8 cellular contexts compared by ENCODE assay signal in genomic region chr12:53048780-53049401, GRCh38. TPM values are rescaled to one million over a fixed set of nuclear protein-coding genes. Genes with fewer than 3 reads are reported as not detected.
DNase-seq lines count a peak whose midpoint lies in the region; ATAC-seq, FAIRE-seq and TF ChIP-seq lines count a peak whose summit lies in the region.

No MANE protein-coding gene starts in this region.

- H2AK5ac ChIP-seq in H1 (ENCODE audit: low read depth, low read length): no peak overlapping the region

- intact Hi-C loops in Right ventricle myocardium inferior (cut with DNase I) (loop anchor here (5.0 to 10.0 kb wide), 2 partner anchors 42 to 46 kb away; partner anchors contain the start of genes EIF4B and IGFBP6), cardiac septum (cut with DNase I) (loop anchor here (10.0 kb wide), 1 partner anchor 1014 kb away; no protein-coding TSS in a partner anchor), vagina (cut with DNase I) (loop anchor here (10.0 kb wide), 1 partner anchor 46 kb away; the partner anchor contains the start of gene IGFBP6)

- no peaks in the 10 kb centered on the region for H3K9me3 ChIP-seq in H1 (ENCODE audit: insufficient read depth in 2 of 2, low read depth in 1 of 2, low read length in 1 of 2)
- H3K9me3 ChIP-seq in mesodermal cell (ENCODE audit: control insufficient read depth, low read length): no peaks in the 10 kb centered on the region
- no peaks in the 10 kb centered on the region for H3K9me3 ChIP-seq in vagina

- no peak overlapping the region for H2BK20ac ChIP-seq in H1 (ENCODE audit: low read length)

- no peak overlapping the region for H3K23ac ChIP-seq in H1 (ENCODE audit: insufficient read length)

- peaks cover 28% of the 10 kb centered on the region for H3K23me2 ChIP-seq in H1 (ENCODE audit: low read depth, low read length)

- H2BK12ac ChIP-seq in H1 (ENCODE audit: low read depth, low read length): peak overlapping the region; percentile 99; the same call in 1 of the 2 replicates

- WGBS in H1 (ENCODE audit: extremely low coverage in 1 of 2, insufficient coverage in 1 of 2, insufficient read length in 1 of 2, insufficient replicate concordance in 2 of 2, low coverage in 1 of 2, low lambda C conversion rate in 2 of 2, missing lambda C conversion rate in 1 of 2), 2 experiments: 18% methylated on average over 6 of the region's 6 CpGs; no CpG with 5 or more reads in 1 of the 2 experiments
- WGBS in mesodermal cell (ENCODE audit: insufficient coverage in 2 of 2), 2 experiments: 3 to 8% methylated on average over 4 of the region's 6 CpGs

- TF ChIP-seq EP300 in H1 (IDR thresholded peaks at IDR 0.05; ENCODE audit: borderline replicate concordance in 1 of 2, low read depth in 2 of 2, low read length in 2 of 2): no peak

- H3K79me2 ChIP-seq in H1 (ENCODE audit: control insufficient read depth in 1 of 2, insufficient read depth in 2 of 2, low read length in 2 of 2): no peaks in the 10 kb centered on the region

- no peak for TF ChIP-seq RAD21 in H1 (IDR thresholded peaks at IDR 0.05 in 1 of 2, conservative IDR thresholded peaks at IDR 0.05 in 1 of 2; ENCODE audit: low read depth in 2 of 2, low read length in 2 of 2)

- peak overlapping the region; percentile 78 to 98 for H3K4me2 ChIP-seq in H1 (ENCODE audit: insufficient read depth in 1 of 2, low read depth in 2 of 2, low read length in 2 of 2)

- TF ChIP-seq POLR2A in H1 (IDR thresholded peaks at IDR 0.05; ENCODE audit: control extremely low read depth in 1 of 2, low read depth in 2 of 2, low read length in 2 of 2) (no peak), vagina (IDR thresholded peaks at IDR 0.05) (no peak)

- TF ChIP-seq CTCF in H1 (IDR thresholded peaks at IDR 0.05; ENCODE audit: control extremely low read depth in 1 of 3, insufficient read depth in 1 of 3, low read depth in 1 of 3, low read length in 3 of 3) (no peak), vagina (IDR thresholded peaks at IDR 0.05) (no peak)

- no peak overlapping the region; the same call in 1 of the 2 replicates for H2BK15ac ChIP-seq in H1 (ENCODE audit: low read length)

- H4K8ac ChIP-seq in H1 (ENCODE audit: extremely low read depth, insufficient read depth, low read length): no peak overlapping the region

- no peak overlapping the region for H3K56ac ChIP-seq in H1 (replicated peaks; ENCODE audit: insufficient read length, low read depth, low read length)

- ATAC-seq in Right ventricle myocardium inferior (peak; percentile 27), GM18498 (IDR thresholded peaks at IDR 0.05; ENCODE audit: unreplicated experiment) (no peak), HG03457 (IDR thresholded peaks at IDR 0.05; ENCODE audit: unreplicated experiment) (no peak)

- H3K27me3 ChIP-seq in H1 (replicated peaks in 1 of 4; ENCODE audit: control insufficient read depth in 3 of 4, extremely low read depth in 1 of 4, insufficient read depth in 3 of 4, low read length in 3 of 4) (peaks cover 0 to 20% (median 16%) of the 10 kb centered on the region in 4 experiments; a peak in 6 of 7 replicates), vagina (no peaks in the 10 kb centered on the region)

- H2BK5ac ChIP-seq in H1 (ENCODE audit: low read depth, low read length): peak overlapping the region; percentile 87; the same call in 1 of the 2 replicates

- peak overlapping the region; percentile 19 for H4K91ac ChIP-seq in H1 (replicated peaks; ENCODE audit: insufficient read length, low read length)

- H3K18ac ChIP-seq in H1 (ENCODE audit: extremely low read depth, low read length): no peak overlapping the region; the same call in 1 of the 2 replicates

- peak overlapping the region in 3 of 4 experiments; percentile 2 to 58 (median 19); a peak in 4 of 8 replicates for H3K4me3 ChIP-seq in H1 (ENCODE audit: extremely low read depth in 1 of 4, insufficient read depth in 2 of 4, low read depth in 3 of 4, low read length in 4 of 4)
- peak overlapping the region; percentile 43 for H3K4me3 ChIP-seq in mesodermal cell (ENCODE audit: extremely low read depth, insufficient read depth, low read length, poor library complexity, severe bottlenecking)
- H3K4me3 ChIP-seq in vagina: peak overlapping the region; percentile 73 to 86

- CTCF ChIA-PET in H1 (lab: Charles Lee; ENCODE audit: partially characterized antibody): interaction anchor here (0.5 to 15.7 kb wide), 18 partner anchors 11 to 903 kb away, joined by 3 to 258 read pairs (median 4); partner anchors contain the start of gene SOAT2

- H3K4me1 ChIP-seq in H1 (replicated peaks in 1 of 4; ENCODE audit: control insufficient read depth in 3 of 4, insufficient read depth in 4 of 4, low read length in 3 of 4) (peaks cover 29 to 74% (median 55%) of the 10 kb centered on the region in 4 experiments), mesodermal cell (ENCODE audit: control insufficient read depth, insufficient read depth, low read length, poor library complexity, severe bottlenecking) (peaks cover 75% of the 10 kb centered on the region), vagina (peaks cover 84% of the 10 kb centered on the region)

- no peak overlapping the region for H3K4ac ChIP-seq in H1 (replicated peaks; ENCODE audit: insufficient read length, low read depth, low read length)

- H3K14ac ChIP-seq in H1 (ENCODE audit: insufficient read length): no peak overlapping the region

- no peak overlapping the region for H2BK120ac ChIP-seq in H1 (replicated peaks; ENCODE audit: low read depth, low read length)

- H3K79me1 ChIP-seq in H1 (ENCODE audit: low read depth, low read length): peaks cover 10% of the 10 kb centered on the region; the same call in 1 of the 2 replicates

- no peak overlapping the region for H3K9ac ChIP-seq in H1 (replicated peaks in 1 of 4; ENCODE audit: extremely low read depth in 1 of 4, low read depth in 3 of 4, low read length in 3 of 4)

- H2AFZ ChIP-seq in H1 (ENCODE audit: low read length): no peak overlapping the region

- no peak for FAIRE-seq in H1 (lab: Jason Lieb, UNC)

- POLR2A ChIA-PET in H1 (lab: Charles Lee; ENCODE audit: partially characterized antibody): interaction anchor here (0.8 to 35.6 kb wide), 9 partner anchors 10 to 164 kb away, joined by 3 to 711 read pairs (median 4); partner anchors contain the start of gene EIF4B

- no peak overlapping the region for H4K5ac ChIP-seq in H1 (ENCODE audit: insufficient read length, low read depth, low read length)

- peaks cover 12 to 24% of the 10 kb centered on the region in 2 experiments for H4K20me1 ChIP-seq in H1 (replicated peaks in 1 of 2; ENCODE audit: control insufficient read depth in 1 of 2, insufficient read depth in 2 of 2, low read length in 2 of 2)

- DNase-seq in Right ventricle myocardium inferior (ENCODE audit: missing footprints): peak; percentile 88
- DNase-seq in cardiac septum (ENCODE audit: low spot score): no peak
- DNase-seq in H1 (ENCODE audit: low read depth in 1 of 2, low spot score in 2 of 2): no peak
- peak in 1 of 2 donors; percentile 92 for DNase-seq in vagina (ENCODE audit: extremely low spot score in 2 of 2)
- DNase-seq in NCI-H446 treated with DMSO at 0.1 percent for 48 hours (lab: John Stamatoyannopoulos, UW): no peak

- peaks cover 0 to 5% (median 0%) of the 10 kb centered on the region in 4 experiments; a peak in 1 of 8 replicates for H3K36me3 ChIP-seq in H1 (ENCODE audit: control insufficient read depth in 2 of 4, insufficient read depth in 4 of 4, low read length in 3 of 4)
- H3K36me3 ChIP-seq in mesodermal cell (ENCODE audit: control insufficient read depth, insufficient read depth, low read length): peaks cover 4% of the 10 kb centered on the region
- H3K36me3 ChIP-seq in vagina: no peaks in the 10 kb centered on the region

- H3K27ac ChIP-seq in H1 (ENCODE audit: low read depth, low read length) (no peak overlapping the region), mesodermal cell (ENCODE audit: low read depth, low read length, severe bottlenecking) (peak overlapping the region; percentile 95), vagina (peak overlapping the region; percentile 96)

RNA-seq across cellular contexts. Expression of gene TNS2, which starts 1.0 kb away (rescaled TPM):
- total RNA-seq in Right ventricle myocardium inferior: 122 TPM
- total RNA-seq in cardiac septum: 99.3 TPM
- 4.7 and 5.8 TPM in 2 replicates for total RNA-seq in H1 (2021; fragmentation: NEBNext Ultra II Directional; extraction: Animal tissue kit (Norgen Biotek cat#: 25700))
- polyA plus RNA-seq in H1 (2011; rRNA removed): 2.8 and 5.0 TPM in 2 replicates
- 1.7 TPM for polyA plus RNA-seq in H1 (2011; cell fraction: cytosol; rRNA removed)
- 25.7 TPM for polyA plus RNA-seq in H1 (2011; cell fraction: nucleus; rRNA removed)
- 4.3 to 6.2 TPM (median 4.8 TPM) in 4 replicates for polyA plus RNA-seq in H1 (2012, experiment 1 of 2)
- polyA plus RNA-seq in H1 (2012, experiment 2 of 2): 2.5 TPM
- polyA plus RNA-seq in H1 (2013, experiment 1 of 2): 3.7 TPM
- 3.4 TPM for polyA plus RNA-seq in H1 (2013, experiment 2 of 2)
- polyA minus RNA-seq in H1 (2011; rRNA and poly(A)+ RNA removed): 1.7 and 2.8 TPM in 2 replicates
- 10.8 TPM for polyA minus RNA-seq in H1 (2011; cell fraction: cytosol; rRNA and poly(A)+ RNA removed)
- polyA minus RNA-seq in H1 (2011; cell fraction: nucleus; rRNA and poly(A)+ RNA removed): 10.6 TPM
- 30.9 TPM for polyA plus RNA-seq in mesodermal cell (2013, experiment 1 of 2)
- 19.3 TPM for polyA plus RNA-seq in mesodermal cell (2013, experiment 2 of 2)
- total RNA-seq in vagina: 235 TPM

RNA-seq across cellular contexts. Expression of gene SPRYD3, which starts 30.3 kb away (rescaled TPM):
- total RNA-seq in Right ventricle myocardium inferior (41.0 TPM), cardiac septum (63.5 TPM), vagina (27.0 TPM)
- total RNA-seq in H1 (2021; fragmentation: NEBNext Ultra II Directional; extraction: Animal tissue kit (Norgen Biotek cat#: 25700)): 6.6 and 6.8 TPM in 2 replicates
- 8.0 and 10.4 TPM in 2 replicates for polyA plus RNA-seq in H1 (2011; rRNA removed)
- 7.4 TPM for polyA plus RNA-seq in H1 (2011; cell fraction: cytosol; rRNA removed)
- polyA plus RNA-seq in H1 (2011; cell fraction: nucleus; rRNA removed): 10.8 TPM
- 4.9 to 8.7 TPM (median 6.7 TPM) in 4 replicates for polyA plus RNA-seq in H1 (2012, experiment 1 of 2)
- 6.0 TPM for polyA plus RNA-seq in H1 (2012, experiment 2 of 2)
- 3.4 TPM for polyA plus RNA-seq in H1 (2013, experiment 1 of 2)
- polyA plus RNA-seq in H1 (2013, experiment 2 of 2): 4.0 TPM
- polyA minus RNA-seq in H1 (2011; rRNA and poly(A)+ RNA removed): 7.9 and 9.9 TPM in 2 replicates
- 4.6 TPM for polyA minus RNA-seq in H1 (2011; cell fraction: cytosol; rRNA and poly(A)+ RNA removed)
- polyA minus RNA-seq in H1 (2011; cell fraction: nucleus; rRNA and poly(A)+ RNA removed): 7.6 TPM
- polyA plus RNA-seq in mesodermal cell (2013, experiment 1 of 2): 9.6 TPM
- polyA plus RNA-seq in mesodermal cell (2013, experiment 2 of 2): 7.3 TPM

RNA-seq across cellular contexts. Expression of gene EIF4B, which starts 42.6 kb away (rescaled TPM):
- total RNA-seq in Right ventricle myocardium inferior (416 TPM), cardiac septum (324 TPM), vagina (339 TPM)
- 811 and 816 TPM in 2 replicates for total RNA-seq in H1 (2021; fragmentation: NEBNext Ultra II Directional; extraction: Animal tissue kit (Norgen Biotek cat#: 25700))
- polyA plus RNA-seq in H1 (2011; rRNA removed): 269 and 307 TPM in 2 replicates
- polyA plus RNA-seq in H1 (2011; cell fraction: cytosol; rRNA removed): 530 TPM
- 680 TPM for polyA plus RNA-seq in H1 (2011; cell fraction: nucleus; rRNA removed)
- polyA plus RNA-seq in H1 (2012, experiment 1 of 2): 514 to 624 TPM (median 554 TPM) in 4 replicates
- polyA plus RNA-seq in H1 (2012, experiment 2 of 2): 45.7 TPM
- 453 TPM for polyA plus RNA-seq in H1 (2013, experiment 1 of 2)
- 431 TPM for polyA plus RNA-seq in H1 (2013, experiment 2 of 2)
- 939 and 1,134 TPM in 2 replicates for polyA minus RNA-seq in H1 (2011; rRNA and poly(A)+ RNA removed)
- 559 TPM for polyA minus RNA-seq in H1 (2011; cell fraction: cytosol; rRNA and poly(A)+ RNA removed)
- 516 TPM for polyA minus RNA-seq in H1 (2011; cell fraction: nucleus; rRNA and poly(A)+ RNA removed)
- 346 TPM for polyA plus RNA-seq in mesodermal cell (2013, experiment 1 of 2)
- 376 TPM for polyA plus RNA-seq in mesodermal cell (2013, experiment 2 of 2)

RNA-seq across cellular contexts. Expression of gene IGFBP6, which starts 48.6 kb away (rescaled TPM):
- total RNA-seq in Right ventricle myocardium inferior (54.3 TPM), cardiac septum (42.3 TPM), vagina (684 TPM)
- 13.7 and 16.4 TPM in 2 replicates for total RNA-seq in H1 (2021; fragmentation: NEBNext Ultra II Directional; extraction: Animal tissue kit (Norgen Biotek cat#: 25700))
- polyA plus RNA-seq in H1 (2011; rRNA removed): 14.7 and 25.3 TPM in 2 replicates
- 15.4 TPM for polyA plus RNA-seq in H1 (2011; cell fraction: cytosol; rRNA removed)
- polyA plus RNA-seq in H1 (2011; cell fraction: nucleus; rRNA removed): 13.2 TPM
- 5.3 to 13.0 TPM (median 10.2 TPM) in 4 replicates for polyA plus RNA-seq in H1 (2012, experiment 1 of 2)
- 22.3 TPM for polyA plus RNA-seq in H1 (2012, experiment 2 of 2)
- polyA plus RNA-seq in H1 (2013, experiment 1 of 2): 8.4 TPM
- polyA plus RNA-seq in H1 (2013, experiment 2 of 2): 10.8 TPM
- 2.6 and 3.5 TPM in 2 replicates for polyA minus RNA-seq in H1 (2011; rRNA and poly(A)+ RNA removed)
- polyA minus RNA-seq in H1 (2011; cell fraction: cytosol; rRNA and poly(A)+ RNA removed): 2.9 TPM
- polyA minus RNA-seq in H1 (2011; cell fraction: nucleus; rRNA and poly(A)+ RNA removed): 2.4 TPM
- polyA plus RNA-seq in mesodermal cell (2013, experiment 1 of 2): 26.4 TPM
- polyA plus RNA-seq in mesodermal cell (2013, experiment 2 of 2): 25.5 TPM

RNA-seq across cellular contexts. Expression of gene SOAT2, which starts 54.4 kb away (rescaled TPM):
- total RNA-seq in Right ventricle myocardium inferior: not detected
- not detected for total RNA-seq in cardiac septum
- not detected in 2 replicates for total RNA-seq in H1 (2021; fragmentation: NEBNext Ultra II Directional; extraction: Animal tissue kit (Norgen Biotek cat#: 25700))
- 0.08 and 0.13 TPM in 2 replicates for polyA plus RNA-seq in H1 (2011; rRNA removed)
- 0.12 TPM for polyA plus RNA-seq in H1 (2011; cell fraction: cytosol; rRNA removed)
- polyA plus RNA-seq in H1 (2011; cell fraction: nucleus; rRNA removed): 0.21 TPM
- not detected in 4 replicates for polyA plus RNA-seq in H1 (2012, experiment 1 of 2)
- polyA plus RNA-seq in H1 (2012, experiment 2 of 2): not detected
- 0.04 TPM for polyA plus RNA-seq in H1 (2013, experiment 1 of 2)
- not detected for polyA plus RNA-seq in H1 (2013, experiment 2 of 2)
- polyA minus RNA-seq in H1 (2011; rRNA and poly(A)+ RNA removed): not detected in 2 replicates
- not detected for polyA minus RNA-seq in H1 (2011; cell fraction: cytosol; rRNA and poly(A)+ RNA removed)
- not detected for polyA minus RNA-seq in H1 (2011; cell fraction: nucleus; rRNA and poly(A)+ RNA removed)
- polyA plus RNA-seq in mesodermal cell (2013, experiment 1 of 2): not detected
- not detected for polyA plus RNA-seq in mesodermal cell (2013, experiment 2 of 2)
- total RNA-seq in vagina: 0.74 TPM

Comparison
In these comparisons a context has a peak if more than half of its experiments do, and no peak if none do; other contexts are left out.
1. H3K4me3 ChIP-seq: peak in every context shown above with its lines; median percentile 80 in vagina; 43 in mesodermal cell; 19 in H1.
2. RNA of gene TNS2, which starts 1.0 kb away (total RNA-seq): 235 TPM in vagina (single experiment), 122 TPM in Right ventricle myocardium inferior (single experiment) and 99.3 TPM in cardiac septum (single experiment); 4.7 to 5.8 TPM in H1; every median in the first group is over 10 times any median in the second.